In the genomic region with DNA sequence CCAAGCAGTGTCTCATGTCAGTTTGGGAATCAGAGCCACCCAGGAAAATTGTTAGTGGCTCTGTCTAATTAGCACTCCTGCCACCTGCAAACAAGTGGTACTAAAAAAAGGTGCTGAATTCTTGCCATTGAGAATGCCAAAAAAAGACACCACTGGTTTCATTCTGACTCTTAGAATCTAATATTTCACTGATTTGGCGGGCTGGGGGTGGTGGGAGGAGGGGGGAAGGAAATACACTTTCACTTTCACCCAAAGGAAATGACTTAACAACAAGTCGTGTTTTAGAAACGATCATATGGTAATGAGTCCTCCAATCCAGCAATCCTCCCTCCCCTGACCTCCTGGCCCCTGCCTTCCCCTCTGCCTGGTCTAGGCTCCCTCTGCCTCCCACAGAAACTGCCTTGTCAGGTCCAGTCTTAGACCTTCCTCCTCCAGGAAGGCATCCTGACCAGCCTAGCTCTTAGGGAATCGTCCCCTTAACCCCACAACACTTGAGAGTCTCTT, we compare ENCODE assay signal across 8 cellular contexts. TPM values are rescaled to one million over a fixed set of nuclear protein-coding genes. Genes with fewer than 3 reads are reported as not detected.
DNase-seq lines count a peak whose midpoint lies in the region; ATAC-seq and TF ChIP-seq lines count a peak whose summit lies in the region.

No MANE protein-coding gene starts in this region.

- no peaks in the 10 kb centered on the region for H3K36me3 ChIP-seq in mammary epithelial cell (ENCODE audit: insufficient read depth, low read length)
- H3K36me3 ChIP-seq in uterus = no peaks in the 10 kb centered on the region

- intact Hi-C loops in mammary epithelial cell (cut with micrococcal nuclease) (loop anchor here (10.0 kb wide), 1 partner anchor 384 kb away; no protein-coding TSS in a partner anchor), Right ventricle myocardium superior (cut with DNase I) (no loop called here), uterus (cut with DNase I; ENCODE audit: low total_unique reads) (no loop called here)

- DNase-seq in GM13977 (ENCODE audit: low spot score) (peak; percentile 69), NCI-H2171 treated with DMSO at 0.1 percent for 48 hours (lab: John Stamatoyannopoulos, UW) (peak; percentile 71), mammary epithelial cell (no peak), Right ventricle myocardium superior (no peak), cerebellar cortex (ENCODE audit: low spot score) (no peak), uterus (no peak)
- DNase-seq in stimulated activated CD4-positive, alpha-beta T cell treated with anti-CD3 and anti-CD28 coated beads, Interleukin-15, amount 100 ng/mL, for 24 hours = peak; percentile 66

- no peaks in the 10 kb centered on the region for H4K20me1 ChIP-seq in mammary epithelial cell (ENCODE audit: insufficient read depth, low read length)

- dilution Hi-C loops in mammary epithelial cell (cut with HindIII; ENCODE audit: low sequenced_read_pairs) = no loop called here

- ATAC-seq in HG02588 (IDR thresholded peaks at IDR 0.05; ENCODE audit: unreplicated experiment) (peak; percentile 33), Right ventricle myocardium superior (ENCODE audit: poor library complexity) (no peak)

- no peaks in the 10 kb centered on the region for H3K79me2 ChIP-seq in mammary epithelial cell (ENCODE audit: insufficient read depth, low read length)

- no peaks in the 10 kb centered on the region for H3K9me3 ChIP-seq in mammary epithelial cell (replicated peaks; ENCODE audit: insufficient read depth, low read length)
- no peaks in the 10 kb centered on the region for H3K9me3 ChIP-seq in uterus

- no peak for TF ChIP-seq POLR2A in uterus (IDR thresholded peaks at IDR 0.05)

- peak overlapping the region; percentile 25 for H3K27ac ChIP-seq in mammary epithelial cell (ENCODE audit: insufficient read depth, low read depth, low read length)
- no peak overlapping the region for H3K27ac ChIP-seq in uterus

- peak overlapping the region; percentile 56 for H2AFZ ChIP-seq in mammary epithelial cell (ENCODE audit: low read depth, low read length)

- CTCF ChIA-PET in mammary epithelial cell (lab: Charles Lee; ENCODE audit: low non-redundant PET) = no interaction called here

- no TSS peak for BruUV-seq in mammary epithelial cell (replicated peaks; lab: Mats Ljungman, UMichigan)

- TF ChIP-seq CTCF in GM13977 (IDR thresholded peaks at IDR 0.05; ENCODE audit: extremely low read depth, insufficient read depth, missing control alignments) (no peak), mammary epithelial cell (conservative IDR thresholded peaks at IDR 0.05 in 1 of 2, IDR thresholded peaks at IDR 0.05 in 1 of 2; ENCODE audit: extremely low read depth in 1 of 2, insufficient read depth in 1 of 2, low read depth in 1 of 2, low read length in 2 of 2) (no peak), uterus (IDR thresholded peaks at IDR 0.05) (no peak)

- in situ Hi-C loops in GM13977 (cut with MboI; ENCODE audit: low pct_unique_long_range_greater_than_20kb, low sequenced_read_pairs, unreplicated experiment) (no loop called here), mammary epithelial cell (cut with MboI; ENCODE audit: low sequenced_read_pairs in 2 of 2) (no loop called here)

- 97% methylated on average over 3 of the region's 4 CpGs for WGBS in mammary epithelial cell (ENCODE audit: low coverage, missing lambda C conversion rate)

- H3K4me1 ChIP-seq in mammary epithelial cell (ENCODE audit: insufficient read depth, low read length) (peaks cover 30% of the 10 kb centered on the region), uterus (no peaks in the 10 kb centered on the region)

- H3K9ac ChIP-seq in mammary epithelial cell (ENCODE audit: insufficient read depth, low read length) = no peak overlapping the region

- no peak overlapping the region for H3K4me3 ChIP-seq in mammary epithelial cell (replicated peaks in 1 of 3; ENCODE audit: insufficient read depth in 1 of 3, low read depth in 2 of 3, low read length in 3 of 3)
- no peak overlapping the region for H3K4me3 ChIP-seq in uterus

- no peaks in the 10 kb centered on the region for H3K27me3 ChIP-seq in mammary epithelial cell (ENCODE audit: insufficient read depth, low read length)
- no peaks in the 10 kb centered on the region for H3K27me3 ChIP-seq in uterus

- H3K4me2 ChIP-seq in mammary epithelial cell (ENCODE audit: insufficient read depth, low read depth, low read length) = peak overlapping the region; percentile 40

RNA-seq across cellular contexts. Expression of gene KLHL29, which starts 4.4 kb away (rescaled TPM):
- total RNA-seq in mammary epithelial cell (10 to 100 TPM; 15.6 to 16.3 TPM), Right ventricle myocardium superior (0.65 TPM), uterus (10 to 100 TPM in 2 of 4 donors, 1 to 10 TPM in 2; 4.8 to 17.0 (median 10.5) TPM)
- polyA plus RNA-seq in mammary epithelial cell = 3.6 TPM
- 0.93 TPM for polyA minus RNA-seq in mammary epithelial cell

Comparison
In these comparisons a context has a peak if more than half of its experiments do, and no peak if none do; other contexts are left out.
1. DNase-seq: peak in GM13977 (single experiment), NCI-H2171 treated with DMSO at 0.1 percent for 48 hours (single experiment) and stimulated activated CD4-positive, alpha-beta T cell treated with anti-CD3 and anti-CD28 coated beads, Interleukin-15, amount 100 ng/mL, for 24 hours (single experiment); none in mammary epithelial cell (single experiment), Right ventricle myocardium superior (single experiment), cerebellar cortex (single experiment) and uterus (0 of 2).